In genomic region chr2:42675815-42676214, GRCh38 we compare ENCODE assay signal across 18 cellular contexts.
DNase-seq lines count a peak whose midpoint lies in the region; ATAC-seq, FAIRE-seq and TF ChIP-seq lines count a peak whose summit lies in the region.
"Had no signal": no experiment of that assay in that cellular context is flagged by ENCODE, and none has a peak within 500 bp of the region (broad histone marks: within the 10 kb centered on the region; RNA-seq: fewer than 3 reads in every experiment).

No MANE protein-coding gene starts in this region.

- TF ChIP-seq POLR2A in HepG2 (IDR thresholded peaks at IDR 0.05; ENCODE audit: insufficient read depth in 1 of 2, low read depth in 2 of 2, low read length in 2 of 2) (no peak), right lobe of liver (IDR thresholded peaks at IDR 0.05) (no peak), spleen (IDR thresholded peaks at IDR 0.05) (no peak)

- no peak for TF ChIP-seq RAD21 in HepG2 (CRISPR knock-in tag; IDR thresholded peaks at IDR 0.05)

- peak; percentile 81 for FAIRE-seq in HepG2 (lab: Jason Lieb, UNC)
- FAIRE-seq: G401.6, GM12891, GM19239 had no signal

- in situ Hi-C loops in HepG2 (cut with HindIII; ENCODE audit: extremely low pct_ligation_motif_present, low pct_unique_long_range_greater_than_20kb): no loop called here

- H3K4me2 ChIP-seq in HepG2 (ENCODE audit: low read depth, low read length): peak overlapping the region; percentile 55
- H3K4me2 ChIP-seq: BLaER1 had no signal

- peaks cover 3 to 22% of the 10 kb centered on the region in 2 experiments; a peak in 4 of 5 replicates for H3K36me3 ChIP-seq in HepG2 (replicated peaks in 1 of 2; ENCODE audit: control insufficient read depth in 1 of 2, insufficient read depth in 2 of 2, low read length in 2 of 2)
- H3K36me3 ChIP-seq in right lobe of liver: no peaks in the 10 kb centered on the region
- no peaks in the 10 kb centered on the region for H3K36me3 ChIP-seq in mucosa of descending colon (ENCODE audit: low read depth)
- H3K36me3 ChIP-seq in spleen: peaks cover 0 to 19% (median 2%) of the 10 kb centered on the region in 6 donors
- no peaks in the 10 kb centered on the region for H3K36me3 ChIP-seq in lower lobe of right lung

- CTCF ChIA-PET in HepG2 (lab: Yijun Ruan, JAX; ENCODE audit: low intra/inter-chr PET ratio, low total read pairs): no interaction called here

- no TSS peak for BruUV-seq in HepG2 (replicated peaks; lab: Mats Ljungman, UMichigan)

- peak overlapping the region; percentile 21; the same call in 1 of the 2 replicates for H3K9ac ChIP-seq in HepG2 (ENCODE audit: insufficient read depth, low read depth, low read length)
- H3K9ac ChIP-seq: BLaER1, GM23248 had no signal

- peaks cover 4% of the 10 kb centered on the region for H3K79me2 ChIP-seq in HepG2 (ENCODE audit: insufficient read depth, low read length)

- ATAC-seq in HepG2 (peak; percentile 93), right lobe of liver (no peak), left colon (peak; percentile 33), mucosa of descending colon (peak; percentile 17), lower lobe of right lung (no peak)
- ATAC-seq: CD8-positive, alpha-beta T cell had no signal

- POLR2A ChIA-PET in HepG2 (lab: Yijun Ruan, JAX): interaction anchor here (1.2 to 1.3 kb wide), 2 partner anchors 13 to 116 kb away, joined by 3 to 4 read pairs; partner anchors contain the start of gene HAAO

- DNase-seq in HepG2 (ENCODE audit: low spot score) (peak; percentile 79), right lobe of liver (no peak), left colon (no peak), mucosa of descending colon (no peak), dorsolateral prefrontal cortex (no peak), NCI-H226 (no peak), spleen (no peak), lower lobe of right lung (no peak)
- DNase-seq: 8988T; Calu3; CD8-positive, alpha-beta T cell; GM23248; HCEC 1CT had no signal

- WGBS in HepG2 (ENCODE audit: low lambda C conversion rate): 22% methylated on average over 2 of the region's 2 CpGs
- 100% methylated on average over 2 of the region's 2 CpGs for WGBS in right lobe of liver (ENCODE audit: insufficient coverage, low coverage, low lambda C conversion rate, missing lambda C conversion rate)
- WGBS in spleen, 5 donors: 93 to 98% (median 95%) methylated on average over 2 of the region's 2 CpGs

- intact Hi-C loops in HepG2 (cut with micrococcal nuclease; ENCODE audit: unreplicated experiment) (no loop called here), right lobe of liver (cut with DNase I) (no loop called here), left colon (cut with DNase I, micrococcal nuclease) (no loop called here), mucosa of descending colon (cut with DNase I, micrococcal nuclease) (no loop called here), dorsolateral prefrontal cortex (cut with DNase I) (loop anchor here in 1 of 2 donors (10.0 kb wide), 1 partner anchor 89 kb away; the partner anchor contains the start of gene OXER1), spleen (cut with DNase I; ENCODE audit: low total_unique reads) (no loop called here), lower lobe of right lung (cut with DNase I) (no loop called here)

- H2AFZ ChIP-seq in HepG2 (ENCODE audit: low read length): no peak overlapping the region
- H2AFZ ChIP-seq: GM23248 had no signal

- TF ChIP-seq CTCF in HepG2 (CRISPR knock-in tag; IDR thresholded peaks at IDR 0.05) (no peak), right lobe of liver (IDR thresholded peaks at IDR 0.05) (no peak), mucosa of descending colon (IDR thresholded peaks at IDR 0.05) (no peak), dorsolateral prefrontal cortex (IDR thresholded peaks at IDR 0.05 in 54 of 56, conservative IDR thresholded peaks at IDR 0.05 in 2 of 56; ENCODE audit: low read depth in 1 of 56, partially characterized antibody in 56 of 56) (no peak), spleen (IDR thresholded peaks at IDR 0.05 in 8 of 11, conservative IDR thresholded peaks at IDR 0.05 in 3 of 11) (no peak), lower lobe of right lung (IDR thresholded peaks at IDR 0.05) (no peak)

- H3K4me1 ChIP-seq in HepG2 (ENCODE audit: insufficient read depth, low read length) (peaks cover 46% of the 10 kb centered on the region), right lobe of liver (no peaks in the 10 kb centered on the region), mucosa of descending colon (ENCODE audit: low read depth) (no peaks in the 10 kb centered on the region), spleen (no peaks in the 10 kb centered on the region), lower lobe of right lung (no peaks in the 10 kb centered on the region)
- H3K4me1 ChIP-seq: BLaER1 had no signal

- H3K4me3 ChIP-seq in HepG2 (replicated peaks in 1 of 3; ENCODE audit: insufficient read depth in 1 of 3, low read depth in 2 of 3, low read length in 3 of 3): peak overlapping the region in 2 of 3 experiments; percentile 3 to 6; a peak in 2 of 6 replicates
- H3K4me3 ChIP-seq in right lobe of liver: no peak overlapping the region
- no peak overlapping the region for H3K4me3 ChIP-seq in mucosa of descending colon
- H3K4me3 ChIP-seq in dorsolateral prefrontal cortex: no peak overlapping the region
- no peak overlapping the region for H3K4me3 ChIP-seq in spleen
- no peak overlapping the region for H3K4me3 ChIP-seq in lower lobe of right lung
- H3K4me3 ChIP-seq: BLaER1, GM23248 had no signal

- H3K27me3 ChIP-seq in HepG2 (ENCODE audit: control insufficient read depth in 1 of 2, insufficient read depth in 2 of 2, low read length in 2 of 2): no peaks in the 10 kb centered on the region
- no peaks in the 10 kb centered on the region for H3K27me3 ChIP-seq in right lobe of liver
- no peaks in the 10 kb centered on the region for H3K27me3 ChIP-seq in dorsolateral prefrontal cortex
- no peaks in the 10 kb centered on the region for H3K27me3 ChIP-seq in spleen (replicated peaks in 1 of 7)
- H3K27me3 ChIP-seq in lower lobe of right lung (ENCODE audit: low read depth): no peaks in the 10 kb centered on the region
- H3K27me3 ChIP-seq: BLaER1 had no signal

- H4K20me1 ChIP-seq in HepG2 (ENCODE audit: insufficient read depth, low read length): no peaks in the 10 kb centered on the region
- H4K20me1 ChIP-seq: BLaER1 had no signal

- H3K27ac ChIP-seq in HepG2 (ENCODE audit: extremely low read length, insufficient read depth, low read length): peak overlapping the region; percentile 71
- H3K27ac ChIP-seq in right lobe of liver: no peak overlapping the region
- no peak overlapping the region for H3K27ac ChIP-seq in dorsolateral prefrontal cortex
- H3K27ac ChIP-seq in spleen: no peak overlapping the region
- no peak overlapping the region for H3K27ac ChIP-seq in lower lobe of right lung
- H3K27ac ChIP-seq: BLaER1, GM23248, HL-60 had no signal

- H3K9me3 ChIP-seq in HepG2 (ENCODE audit: low read length) (no peaks in the 10 kb centered on the region), right lobe of liver (no peaks in the 10 kb centered on the region), mucosa of descending colon (no peaks in the 10 kb centered on the region), spleen (no peaks in the 10 kb centered on the region), lower lobe of right lung (no peaks in the 10 kb centered on the region)

- TF ChIP-seq EP300 in HepG2 (IDR thresholded peaks at IDR 0.05; ENCODE audit: low read depth in 2 of 2, low read length in 2 of 2): 0 out of 4 replicates have a peak, but pooled peaks of 1 of the 2 experiments have one; percentile 55
- TF ChIP-seq EP300 in HepG2 (CRISPR knock-in tag; IDR thresholded peaks at IDR 0.05; ENCODE audit: borderline replicate concordance): no peak

TF ChIP-seq in HepG2, 621 proteins besides CTCF, POLR2A, EP300 and RAD21 (continues in another document):
- TF ChIP-seq MEIS2 (CRISPR knock-in tag; IDR thresholded peaks at IDR 0.05) (no peak), MED1 (CRISPR knock-in tag; IDR thresholded peaks at IDR 0.05) (peak; percentile 25; the same call in 1 of the 2 replicates), SOX6 (IDR thresholded peaks at IDR 0.05) (no peak), SOX6 (CRISPR knock-in tag; IDR thresholded peaks at IDR 0.05) (0 out of 2 replicates have a peak, but pooled peaks have one; percentile 35), SAP130 (CRISPR knock-in tag; IDR thresholded peaks at IDR 0.05; ENCODE audit: low read depth) (peak; percentile 61), ZNF205 (CRISPR knock-in tag; IDR thresholded peaks at IDR 0.05) (0 out of 2 replicates have a peak, but pooled peaks have one; percentile 42), FLYWCH1 (CRISPR knock-in tag; IDR thresholded peaks at IDR 0.05) (no peak), DMAP1 (CRISPR knock-in tag; IDR thresholded peaks at IDR 0.05) (no peak), ZSCAN29 (CRISPR knock-in tag; conservative IDR thresholded peaks at IDR 0.05) (0 out of 2 replicates have a peak, but pooled peaks have one; percentile 29), HNF4A (CRISPR knock-in tag; IDR thresholded peaks at IDR 0.05) (peak; percentile 74)
- TF ChIP-seq, protein P1, sequence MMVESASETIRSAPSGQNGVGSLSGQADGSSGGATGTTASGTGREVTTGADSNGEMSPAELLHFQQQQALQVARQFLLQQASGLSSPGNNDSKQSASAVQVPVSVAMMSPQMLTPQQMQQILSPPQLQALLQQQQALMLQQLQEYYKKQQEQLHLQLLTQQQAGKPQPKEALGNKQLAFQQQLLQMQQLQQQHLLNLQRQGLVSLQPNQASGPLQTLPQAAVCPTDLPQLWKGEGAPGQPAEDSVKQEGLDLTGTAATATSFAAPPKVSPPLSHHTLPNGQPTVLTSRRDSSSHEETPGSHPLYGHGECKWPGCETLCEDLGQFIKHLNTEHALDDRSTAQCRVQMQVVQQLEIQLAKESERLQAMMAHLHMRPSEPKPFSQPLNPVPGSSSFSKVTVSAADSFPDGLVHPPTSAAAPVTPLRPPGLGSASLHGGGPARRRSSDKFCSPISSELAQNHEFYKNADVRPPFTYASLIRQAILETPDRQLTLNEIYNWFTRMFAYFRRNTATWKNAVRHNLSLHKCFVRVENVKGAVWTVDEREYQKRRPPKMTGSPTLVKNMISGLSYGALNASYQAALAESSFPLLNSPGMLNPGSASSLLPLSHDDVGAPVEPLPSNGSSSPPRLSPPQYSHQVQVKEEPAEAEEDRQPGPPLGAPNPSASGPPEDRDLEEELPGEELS (CRISPR knock-in tag; IDR thresholded peaks at IDR 0.05): peak; percentile 38; the same call in 1 of the 2 replicates
- TF ChIP-seq, protein P2, sequence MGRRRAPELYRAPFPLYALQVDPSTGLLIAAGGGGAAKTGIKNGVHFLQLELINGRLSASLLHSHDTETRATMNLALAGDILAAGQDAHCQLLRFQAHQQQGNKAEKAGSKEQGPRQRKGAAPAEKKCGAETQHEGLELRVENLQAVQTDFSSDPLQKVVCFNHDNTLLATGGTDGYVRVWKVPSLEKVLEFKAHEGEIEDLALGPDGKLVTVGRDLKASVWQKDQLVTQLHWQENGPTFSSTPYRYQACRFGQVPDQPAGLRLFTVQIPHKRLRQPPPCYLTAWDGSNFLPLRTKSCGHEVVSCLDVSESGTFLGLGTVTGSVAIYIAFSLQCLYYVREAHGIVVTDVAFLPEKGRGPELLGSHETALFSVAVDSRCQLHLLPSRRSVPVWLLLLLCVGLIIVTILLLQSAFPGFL (CRISPR knock-in tag; IDR thresholded peaks at IDR 0.05): no peak

Comparison
In these comparisons a context has a peak if more than half of its experiments do, and no peak if none do; other contexts are left out.
1. ATAC-seq: peak in HepG2 (single experiment), left colon (single experiment) and mucosa of descending colon (single experiment); none in right lobe of liver (0 of 4) and lower lobe of right lung (0 of 2).
2. H3K4me3 ChIP-seq: peak in HepG2 (2 of 3); none in right lobe of liver (0 of 3), mucosa of descending colon (single experiment), dorsolateral prefrontal cortex (0 of 59), spleen (0 of 8) and lower lobe of right lung (single experiment).